27 cellular contexts compared by ENCODE assay signal in genomic region chr3:42934910-42935309, GRCh38. TPM values are rescaled to one million over a fixed set of nuclear protein-coding genes. Genes with fewer than 3 reads are reported as not detected.
DNase-seq lines count a peak whose midpoint lies in the region; ATAC-seq, FAIRE-seq and TF ChIP-seq lines count a peak whose summit lies in the region.
"Had no signal": no experiment of that assay in that cellular context is flagged by ENCODE, and none has a peak within 500 bp of the region (broad histone marks: within the 10 kb centered on the region; RNA-seq: fewer than 3 reads in every experiment).

No MANE protein-coding gene starts in this region.

- CTCF ChIA-PET in activated CD4-positive, alpha-beta T cell treated with anti-CD3 and anti-CD28 coated beads, Interleukin-2, amount 10 ng/mL, durations not matched to agents 7 days and 5 days (lab: Charles Lee) = no interaction called here
- CTCF ChIA-PET in activated CD4-positive, alpha-beta T cell treated with anti-CD3 and anti-CD28 coated beads for 36 hours (lab: Charles Lee) = interaction anchor here (0.8 to 1.7 kb wide), 2 partner anchors 17 to 27 kb away, joined by 3 to 4 read pairs; no protein-coding TSS in a partner anchor
- CTCF ChIA-PET in A549 (lab: Yijun Ruan, JAX) (interaction anchor here (0.9 kb wide), 1 partner anchor 27 kb away, joined by 3 read pairs; no protein-coding TSS in a partner anchor), HEK293 (lab: Yijun Ruan, JAX) (no interaction called here)

- no peak for DNase-seq in activated CD4-positive, alpha-beta T cell treated with anti-CD3 and anti-CD28 coated beads, Interleukin-2, amount 10 ng/mL, durations not matched to agents 7 days and 5 days
- no peak for DNase-seq in activated CD4-positive, alpha-beta T cell treated with anti-CD3 and anti-CD28 coated beads for 36 hours
- DNase-seq in A549 (ENCODE audit: low read depth in 1 of 2, low spot score in 1 of 2) = no peak
- no peak for DNase-seq in activated CD8-positive, alpha-beta memory T cell treated with anti-CD3 and anti-CD28 coated beads, Interleukin-2, amount 50 U/mL, for 48 hours
- no peak for DNase-seq in stimulated activated CD4-positive, alpha-beta T cell treated with anti-CD3 and anti-CD28 coated beads, Interleukin-12 subunit alpha, Interleukin-12 subunit beta, amount 100 ng/mL, for 4 hours
- DNase-seq: ACHN, AML-193, BE2C, Calu3, COR-L47, DMS53, DMS79 treated with DMSO at 0.1 percent for 48 hours, GM23248, H9, HFFc6 had no signal

- H3K9me3 Mint-ChIP-seq in activated CD4-positive, alpha-beta T cell treated with anti-CD3 and anti-CD28 coated beads, Interleukin-2, amount 10 ng/mL, durations not matched to agents 7 days and 5 days = peaks cover 16% of the 10 kb centered on the region
- H3K9me3 Mint-ChIP-seq in activated CD4-positive, alpha-beta T cell treated with anti-CD3 and anti-CD28 coated beads for 36 hours (ENCODE audit: low read depth) = peaks cover 2% of the 10 kb centered on the region
- H3K9me3 Mint-ChIP-seq: CD4-positive, alpha-beta memory T cell; H9; HFFc6 had no signal

- H3K4me3 ChIP-seq in A549 (no peak overlapping the region), HEK293 (ENCODE audit: low read depth, low read length) (no peak overlapping the region)
- H3K4me3 ChIP-seq: BLaER1 treated with 17β-estradiol and CSF1 and Interleukin-3, amounts not matched to agents 10 nM and 100 nM; GM23248 had no signal

- ATAC-seq in activated CD4-positive, alpha-beta T cell treated with anti-CD3 and anti-CD28 coated beads for 36 hours = no peak
- no peak for ATAC-seq in A549
- ATAC-seq: HCT116 had no signal

- peaks cover 20% of the 10 kb centered on the region for H3K4me1 Mint-ChIP-seq in activated CD4-positive, alpha-beta T cell treated with anti-CD3 and anti-CD28 coated beads, Interleukin-2, amount 10 ng/mL, durations not matched to agents 7 days and 5 days
- H3K4me1 Mint-ChIP-seq in activated CD4-positive, alpha-beta T cell treated with anti-CD3 and anti-CD28 coated beads for 36 hours = peaks cover 26% of the 10 kb centered on the region
- H3K4me1 Mint-ChIP-seq: CD14-positive monocyte, H9 had no signal

- no peak for TF ChIP-seq RAD21 in A549 (conservative IDR thresholded peaks at IDR 0.05 in 1 of 2, IDR thresholded peaks at IDR 0.05 in 1 of 2)

- no peak overlapping the region for H3K27ac ChIP-seq in A549
- H3K27ac ChIP-seq in HEK293 (ENCODE audit: extremely low read depth, low read depth, low read length) = no peak overlapping the region
- H3K27ac ChIP-seq: 22Rv1; BLaER1 treated with 17β-estradiol and CSF1 and Interleukin-3, amounts not matched to agents 10 nM and 100 nM; GM23248 had no signal

- H3K4me2 ChIP-seq in A549 = no peak overlapping the region
- H3K4me2 ChIP-seq: BLaER1 treated with 17β-estradiol and CSF1 and Interleukin-3, amounts not matched to agents 10 nM and 100 nM had no signal

- H3K9me3 ChIP-seq in A549 (no peaks in the 10 kb centered on the region), HEK293 (ENCODE audit: control insufficient read depth, insufficient read depth, low read depth, low read length) (no peaks in the 10 kb centered on the region)
- H3K9me3 ChIP-seq: BE2C had no signal

- peaks cover 7% of the 10 kb centered on the region for H3K36me3 Mint-ChIP-seq in activated CD4-positive, alpha-beta T cell treated with anti-CD3 and anti-CD28 coated beads, Interleukin-2, amount 10 ng/mL, durations not matched to agents 7 days and 5 days (ENCODE audit: low read depth)
- H3K36me3 Mint-ChIP-seq in activated CD4-positive, alpha-beta T cell treated with anti-CD3 and anti-CD28 coated beads for 36 hours (ENCODE audit: low read depth) = peaks cover 3% of the 10 kb centered on the region
- H3K36me3 Mint-ChIP-seq: CD14-positive monocyte; CD4-positive, alpha-beta memory T cell had no signal

- intact Hi-C loops in activated CD4-positive, alpha-beta T cell treated with anti-CD3 and anti-CD28 coated beads for 36 hours (cut with DNase I, micrococcal nuclease) = no loop called here

- TF ChIP-seq POLR2A in A549 (IDR thresholded peaks at IDR 0.05; ENCODE audit: low read length) = no peak

- TF ChIP-seq EP300 in A549 (IDR thresholded peaks at IDR 0.05) = no peak

- POLR2A ChIA-PET in activated CD4-positive, alpha-beta T cell treated with anti-CD3 and anti-CD28 coated beads, Interleukin-2, amount 10 ng/mL, durations not matched to agents 7 days and 5 days (lab: Charles Lee) = no interaction called here
- POLR2A ChIA-PET in activated CD4-positive, alpha-beta T cell treated with anti-CD3 and anti-CD28 coated beads for 36 hours (lab: Charles Lee) = no interaction called here
- POLR2A ChIA-PET in A549 (lab: Yijun Ruan, JAX) (no interaction called here), HEK293 (lab: Yijun Ruan, JAX) (no interaction called here)

- H3K4me3 Mint-ChIP-seq in activated CD4-positive, alpha-beta T cell treated with anti-CD3 and anti-CD28 coated beads, Interleukin-2, amount 10 ng/mL, durations not matched to agents 7 days and 5 days = no peak overlapping the region
- no peak overlapping the region for H3K4me3 Mint-ChIP-seq in activated CD4-positive, alpha-beta T cell treated with anti-CD3 and anti-CD28 coated beads for 36 hours
- H3K4me3 Mint-ChIP-seq: CD14-positive monocyte, H9, HFFc6 had no signal

- peak overlapping the region; percentile 60 for H3K27ac Mint-ChIP-seq in activated CD4-positive, alpha-beta T cell treated with anti-CD3 and anti-CD28 coated beads, Interleukin-2, amount 10 ng/mL, durations not matched to agents 7 days and 5 days
- H3K27ac Mint-ChIP-seq in activated CD4-positive, alpha-beta T cell treated with anti-CD3 and anti-CD28 coated beads for 36 hours = no peak overlapping the region
- H3K27ac Mint-ChIP-seq: CD14-positive monocyte, H9, HFFc6 had no signal

- no peak for FAIRE-seq in A549 (lab: Jason Lieb, UNC)
- FAIRE-seq: A204.1, G401.6, GM12892, GM19239, H1 had no signal

- no peak for TF ChIP-seq CTCF in A549 (IDR thresholded peaks at IDR 0.05)
- no peak for TF ChIP-seq CTCF in HEK293 (tag by site-specific recombination; IDR thresholded peaks at IDR 0.05)

- no peaks in the 10 kb centered on the region for H3K36me3 ChIP-seq in HEK293 (ENCODE audit: control insufficient read depth in 2 of 2, insufficient read depth in 1 of 2, low read length in 2 of 2)
- H3K36me3 ChIP-seq: BE2C; BLaER1 treated with 17β-estradiol and CSF1 and Interleukin-3, amounts not matched to agents 10 nM and 100 nM had no signal

- 2% methylated on average over 2 of the region's 2 CpGs for WGBS in A549 (ENCODE audit: missing lambda C conversion rate)

- H3K27me3 Mint-ChIP-seq in activated CD4-positive, alpha-beta T cell treated with anti-CD3 and anti-CD28 coated beads, Interleukin-2, amount 10 ng/mL, durations not matched to agents 7 days and 5 days = no peaks in the 10 kb centered on the region
- H3K27me3 Mint-ChIP-seq in activated CD4-positive, alpha-beta T cell treated with anti-CD3 and anti-CD28 coated beads for 36 hours = no peaks in the 10 kb centered on the region
- H3K27me3 Mint-ChIP-seq: CD4-positive, alpha-beta memory T cell had no signal

- H3K4me1 ChIP-seq in A549 (no peaks in the 10 kb centered on the region), HEK293 (ENCODE audit: control insufficient read depth, insufficient read depth, low read length) (no peaks in the 10 kb centered on the region)
- H3K4me1 ChIP-seq: BE2C; BLaER1 treated with 17β-estradiol and CSF1 and Interleukin-3, amounts not matched to agents 10 nM and 100 nM had no signal

TF ChIP-seq in A549, 52 proteins besides CTCF, POLR2A, EP300 and RAD21 (continues in another document):
- no peak for TF ChIP-seq TFCP2L1 (CRISPR knock-in tag; IDR thresholded peaks at IDR 0.05)

RNA-seq across cellular contexts. Expression of gene ZNF662, which starts 29.0 kb away (rescaled TPM):
- total RNA-seq in activated CD4-positive, alpha-beta T cell treated with anti-CD3 and anti-CD28 coated beads, Interleukin-2, amount 10 ng/mL, durations not matched to agents 7 days and 5 days = under 1 TPM; 0.22 to 0.25 TPM
- 1 to 10 TPM; 1.1 to 1.3 TPM for total RNA-seq in activated CD4-positive, alpha-beta T cell treated with anti-CD3 and anti-CD28 coated beads for 36 hours
- polyA plus RNA-seq in A549 (2011; rRNA removed) = not detected in 2 replicates
- not detected in 2 replicates for polyA plus RNA-seq in A549 (2012; cell fraction: cytosol; rRNA removed)
- not detected in 2 replicates for polyA plus RNA-seq in A549 (2012; cell fraction: nucleus; rRNA removed)
- polyA plus RNA-seq in A549 (2017; fragmentation: RNase III; extraction: RNeasy Plus Mini Kit Qiagen cat#74134 plus additional on column Dnase treatment) = not detected in 3 replicates
- polyA minus RNA-seq in A549 (2011; rRNA and poly(A)+ RNA removed) = not detected in 2 replicates
- total RNA-seq: H1, H9 had no signal
- polyA plus RNA-seq: CD14-positive monocyte had no signal

RNA-seq across cellular contexts. Expression of gene GASK1A, which starts 44.2 kb away (rescaled TPM):
- not detected for total RNA-seq in activated CD4-positive, alpha-beta T cell treated with anti-CD3 and anti-CD28 coated beads, Interleukin-2, amount 10 ng/mL, durations not matched to agents 7 days and 5 days
- not detected for total RNA-seq in activated CD4-positive, alpha-beta T cell treated with anti-CD3 and anti-CD28 coated beads for 36 hours
- not detected in 2 replicates for polyA plus RNA-seq in A549 (2011; rRNA removed)
- polyA plus RNA-seq in A549 (2012; cell fraction: cytosol; rRNA removed) = not detected in 2 replicates
- polyA plus RNA-seq in A549 (2012; cell fraction: nucleus; rRNA removed) = not detected in 2 replicates
- not detected in 3 replicates for polyA plus RNA-seq in A549 (2017; fragmentation: RNase III; extraction: RNeasy Plus Mini Kit Qiagen cat#74134 plus additional on column Dnase treatment)
- polyA minus RNA-seq in A549 (2011; rRNA and poly(A)+ RNA removed) = not detected in 2 replicates
- total RNA-seq: CD4-positive, alpha-beta memory T cell; HFFc6 had no signal
- polyA plus RNA-seq: CD14-positive monocyte; CD4-positive, alpha-beta memory T cell had no signal

RNA-seq across cellular contexts. Expression of gene CYP8B1, which starts 59.2 kb away (rescaled TPM):
- total RNA-seq in activated CD4-positive, alpha-beta T cell treated with anti-CD3 and anti-CD28 coated beads, Interleukin-2, amount 10 ng/mL, durations not matched to agents 7 days and 5 days = not detected
- not detected for total RNA-seq in activated CD4-positive, alpha-beta T cell treated with anti-CD3 and anti-CD28 coated beads for 36 hours
- polyA plus RNA-seq in A549 (2011; rRNA removed) = not detected in 2 replicates
- not detected in 2 replicates for polyA plus RNA-seq in A549 (2012; cell fraction: cytosol; rRNA removed)
- not detected in 2 replicates for polyA plus RNA-seq in A549 (2012; cell fraction: nucleus; rRNA removed)
- polyA plus RNA-seq in A549 (2017; fragmentation: RNase III; extraction: RNeasy Plus Mini Kit Qiagen cat#74134 plus additional on column Dnase treatment) = not detected in 3 replicates
- polyA minus RNA-seq in A549 (2011; rRNA and poly(A)+ RNA removed) = not detected in 2 replicates
- total RNA-seq: Calu3; CD4-positive, alpha-beta memory T cell; Daoy; GM23248; H1; H9; HFFc6 had no signal
- polyA plus RNA-seq: CD14-positive monocyte; CD4-positive, alpha-beta memory T cell; GM23248; H1 had no signal

Comparison
In these comparisons a context has a peak if more than half of its experiments do, and no peak if none do; other contexts are left out.
1. CTCF ChIA-PET loops: an anchor here in activated CD4-positive, alpha-beta T cell treated with anti-CD3 and anti-CD28 coated beads for 36 hours (0.8 to 1.7 kb wide) and A549 (0.9 kb wide); none called in activated CD4-positive, alpha-beta T cell treated with anti-CD3 and anti-CD28 coated beads, Interleukin-2, amount 10 ng/mL, durations not matched to agents 7 days and 5 days and HEK293.